Comparison of ENCODE assay signal across 8 cellular contexts in the genomic region with DNA sequence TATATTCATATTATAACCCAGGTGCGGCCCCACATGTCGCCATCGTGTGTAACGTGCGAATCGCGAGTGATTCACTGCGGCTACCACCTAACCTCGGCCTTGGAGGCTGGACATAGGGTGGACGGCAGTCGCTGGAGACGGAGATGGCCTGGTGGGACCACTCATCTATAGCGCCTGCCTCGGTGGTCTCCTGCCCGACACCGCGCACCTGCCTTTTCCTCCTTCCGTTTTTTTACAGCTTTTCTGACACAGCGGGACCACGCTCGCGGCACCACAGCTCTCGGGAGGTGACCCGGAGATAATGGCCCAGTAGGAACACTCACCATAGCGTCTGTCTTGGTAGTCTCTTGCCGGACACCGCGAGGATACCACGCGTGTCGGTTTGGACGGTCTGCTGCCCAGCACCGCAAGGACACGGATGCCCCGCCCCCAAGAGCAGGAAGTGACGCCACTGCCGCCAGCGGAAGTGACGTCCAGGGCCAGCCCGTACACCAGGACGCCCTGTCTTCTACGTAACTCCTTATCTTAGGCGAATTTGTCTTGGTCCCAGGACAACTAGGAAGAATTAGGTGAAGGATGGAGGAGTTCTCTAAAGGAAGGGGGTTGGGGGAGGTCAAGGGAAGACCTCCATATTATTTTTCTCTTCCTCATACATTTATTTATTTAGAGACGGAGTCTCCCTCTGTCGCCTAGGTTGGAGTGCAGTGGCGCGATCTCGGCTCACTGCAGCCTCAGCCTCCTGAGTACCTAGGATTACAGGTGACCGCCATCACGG. TPM values are rescaled to one million over a fixed set of nuclear protein-coding genes. Genes with fewer than 3 reads are reported as not detected.
DNase-seq lines count a peak whose midpoint lies in the region; ATAC-seq, FAIRE-seq and TF ChIP-seq lines count a peak whose summit lies in the region.

No MANE protein-coding gene starts in this region.

- DNase-seq in EL: peak; percentile 84
- peak; percentile 46 to 67 for DNase-seq in NCI-H526 (lab: John Stamatoyannopoulos, UW)
- peak; percentile 84 to 87 for DNase-seq in activated CD4-positive, alpha-beta T cell treated with anti-CD3 and anti-CD28 coated beads, Interleukin-2, amount 50 U/mL, for 48 hours
- DNase-seq in dorsolateral prefrontal cortex: peak; percentile 84 to 92 (median 90)
- peak; percentile 77 to 97 for DNase-seq in lower leg skin (ENCODE audit: low spot score in 2 of 2)
- DNase-seq in stimulated activated CD4-positive, alpha-beta T cell treated with anti-CD3 and anti-CD28 coated beads, Interleukin-2, amount 100 ng/mL, for 48 hours: peak; percentile 75 to 78
- DNase-seq in D721Med (ENCODE audit: insufficient read length, low spot score): no peak

- 43 to 55% methylated on average over 50 of the region's 50 CpGs for WGBS in lower leg skin, 2 donors

- intact Hi-C loops in dorsolateral prefrontal cortex (cut with DNase I) (no loop called here), lower leg skin (cut with DNase I; ENCODE audit: low total_unique reads) (no loop called here)

- no peak for FAIRE-seq in D721Med (lab: Jason Lieb, UNC)

- peak overlapping the region; percentile 2 to 96 (median 84) for H3K27ac ChIP-seq in dorsolateral prefrontal cortex

- peak; percentile 70 for ATAC-seq in HG02623 (IDR thresholded peaks at IDR 0.05; ENCODE audit: unreplicated experiment)

- peak in 1 of 2 donors; percentile 25 for TF ChIP-seq POLR2A in lower leg skin (IDR thresholded peaks at IDR 0.05)

- H3K4me3 ChIP-seq in dorsolateral prefrontal cortex: peak overlapping the region; percentile 49 to 88 (median 70)
- peak overlapping the region; percentile 16 for H3K4me3 ChIP-seq in lower leg skin (ENCODE audit: low read depth, poor library complexity, severe bottlenecking)

- TF ChIP-seq CTCF in dorsolateral prefrontal cortex (IDR thresholded peaks at IDR 0.05 in 54 of 56, conservative IDR thresholded peaks at IDR 0.05 in 2 of 56; ENCODE audit: low read depth in 1 of 56, partially characterized antibody in 56 of 56) (peak in 3 of 56 donors; percentile 10 to 34 (median 14)), lower leg skin (IDR thresholded peaks at IDR 0.05) (no peak), D721Med (IDR thresholded peaks at IDR 0.05; ENCODE audit: insufficient read depth, missing control alignments) (no peak)

- no peaks in the 10 kb centered on the region for H3K27me3 ChIP-seq in dorsolateral prefrontal cortex

RNA-seq across cellular contexts. Expression of gene SNU13, which starts 6.4 kb away (rescaled TPM):
- 100 to 1,000 TPM; 110 to 337 (median 211) TPM for total RNA-seq in dorsolateral prefrontal cortex
- 100 to 1,000 TPM; 103 to 127 (median 116) TPM for total RNA-seq in lower leg skin

RNA-seq across cellular contexts. Expression of gene MEI1, which starts 17.1 kb away (rescaled TPM):
- 1 to 10 TPM in 115 of 120 experiments, under 1 TPM in 4, not detected in 1; 0.61 to 9.7 (median 3.6) TPM for total RNA-seq in dorsolateral prefrontal cortex
- 1 to 10 TPM in 2 of 4 donors, not detected in 2; 1.2 to 2.1 TPM for total RNA-seq in lower leg skin
